10 cellular contexts compared by ENCODE assay signal in the genomic region with DNA sequence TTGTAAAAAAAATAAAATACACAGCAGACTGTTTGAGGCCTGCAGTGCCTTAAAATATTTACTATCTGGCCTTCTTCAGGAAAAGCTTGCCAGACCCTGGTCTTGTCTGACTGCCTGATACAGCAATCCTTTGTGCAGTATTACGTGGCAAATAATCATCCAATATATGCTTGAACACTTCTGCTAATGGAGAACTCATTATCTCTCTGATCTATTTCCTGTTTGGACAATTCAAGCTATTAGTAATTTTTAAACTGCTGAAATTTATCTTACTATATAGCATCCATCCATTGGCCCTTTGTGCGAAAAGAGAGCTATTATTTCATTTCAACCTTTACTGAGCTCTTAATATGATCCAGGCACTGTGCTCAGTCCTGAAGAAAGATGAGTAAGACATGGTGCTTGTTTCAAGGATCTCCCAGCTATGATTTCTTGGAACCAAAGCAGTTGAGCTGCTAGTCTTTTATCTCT. TPM values are rescaled to one million over a fixed set of nuclear protein-coding genes. Genes with fewer than 3 reads are reported as not detected.
DNase-seq lines count a peak whose midpoint lies in the region; ATAC-seq and TF ChIP-seq lines count a peak whose summit lies in the region.
"Had no signal": no experiment of that assay in that cellular context is flagged by ENCODE, and none has a peak within 500 bp of the region (broad histone marks: within the 10 kb centered on the region; RNA-seq: fewer than 3 reads in every experiment).

No MANE protein-coding gene starts in this region.

- H3K79me1 ChIP-seq in mesendoderm (ENCODE audit: low read length) = peaks cover 2% of the 10 kb centered on the region

- H3K9me3 ChIP-seq in HEK293 (ENCODE audit: control insufficient read depth, insufficient read depth, low read depth, low read length) (no peaks in the 10 kb centered on the region), adrenal gland (replicated peaks in 1 of 3) (no peaks in the 10 kb centered on the region), lower lobe of right lung (no peaks in the 10 kb centered on the region)

- H3K4me3 ChIP-seq in AG04449 (ENCODE audit: low read depth, low read length) (peak overlapping the region; percentile 21; the same call in 1 of the 2 replicates), HEK293 (ENCODE audit: low read depth, low read length) (no peak overlapping the region), adrenal gland (no peak overlapping the region), lower lobe of right lung (peak overlapping the region; percentile 8), mesendoderm (ENCODE audit: low read length) (no peak overlapping the region)

- H2AK5ac ChIP-seq in mesendoderm (ENCODE audit: low read length) = no peak overlapping the region

- WGBS in adrenal gland, 4 donors = 67 to 80% (median 74%) methylated on average over 2 of the region's 2 CpGs
- no CpG with 5 or more reads among the region's 2 CpGs for WGBS in mesendoderm (ENCODE audit: extremely low coverage, insufficient coverage, low lambda C conversion rate)

- TF ChIP-seq CTCF in AG04449 (IDR thresholded peaks at IDR 0.05; ENCODE audit: insufficient read depth, low read length, missing control alignments) (no peak), HEK293 (tag by site-specific recombination; IDR thresholded peaks at IDR 0.05) (no peak), adrenal gland (IDR thresholded peaks at IDR 0.05) (no peak), lower lobe of right lung (IDR thresholded peaks at IDR 0.05) (no peak)

- H3K18ac ChIP-seq in mesendoderm (ENCODE audit: low read length) = no peak overlapping the region

- H4K8ac ChIP-seq in mesendoderm (ENCODE audit: low read depth, low read length) = no peak overlapping the region

- no peak overlapping the region for H2BK5ac ChIP-seq in mesendoderm (ENCODE audit: low read length)

- H3K27me3 ChIP-seq in adrenal gland (no peaks in the 10 kb centered on the region), lower lobe of right lung (ENCODE audit: low read depth) (no peaks in the 10 kb centered on the region), mesendoderm (ENCODE audit: insufficient read depth, low read length, poor library complexity) (no peaks in the 10 kb centered on the region)

- no peak for ATAC-seq in lower lobe of right lung
- ATAC-seq in HG02763 (IDR thresholded peaks at IDR 0.05; ENCODE audit: unreplicated experiment) = no peak
- ATAC-seq in GM18520 (IDR thresholded peaks at IDR 0.05; ENCODE audit: unreplicated experiment) = no peak

- H3K4me1 ChIP-seq in HEK293 (ENCODE audit: control insufficient read depth, insufficient read depth, low read length) (peaks cover 16% of the 10 kb centered on the region; the same call in 1 of the 2 replicates), adrenal gland (replicated peaks in 1 of 2) (peaks cover 46 to 61% of the 10 kb centered on the region in 2 donors), lower lobe of right lung (peaks cover 68% of the 10 kb centered on the region), mesendoderm (ENCODE audit: control insufficient read depth, low read depth, low read length) (no peaks in the 10 kb centered on the region)

- no peak overlapping the region for H3K23ac ChIP-seq in mesendoderm (ENCODE audit: low read length)

- no peak overlapping the region for H3K4me2 ChIP-seq in mesendoderm (ENCODE audit: low read length)

- H2BK120ac ChIP-seq in mesendoderm (ENCODE audit: low read depth, low read length) = no peak overlapping the region

- H3K79me2 ChIP-seq in mesendoderm (ENCODE audit: control insufficient read depth, insufficient read depth, low read length) = no peaks in the 10 kb centered on the region

- H3K27ac ChIP-seq in HEK293 (ENCODE audit: extremely low read depth, low read depth, low read length) (0 out of 2 replicates have a peak overlapping the region, but pooled peaks have one; percentile 58), adrenal gland (peak overlapping the region in 4 of 5 donors; percentile 47 to 91 (median 70)), lower lobe of right lung (peak overlapping the region; percentile 76), mesendoderm (ENCODE audit: low read depth, low read length) (no peak overlapping the region)

- H3K9ac ChIP-seq in mesendoderm (ENCODE audit: low read length) = no peak overlapping the region

- intact Hi-C loops in adrenal gland (cut with DNase I) (no loop called here), lower lobe of right lung (cut with DNase I) (no loop called here)

- TF ChIP-seq POLR2A in adrenal gland (IDR thresholded peaks at IDR 0.05) = no peak

- POLR2A ChIA-PET in AG04449 (lab: Yijun Ruan, JAX) (interaction anchor here (1.4 to 2.1 kb wide), 3 partner anchors 9 to 134 kb away, joined by 3 to 18 read pairs (median 13); partner anchors contain the start of genes ATG7 and HRH1), HEK293 (lab: Yijun Ruan, JAX) (interaction anchor here (1.6 to 2.5 kb wide), 2 partner anchors 10 to 15 kb away, joined by 4 to 35 read pairs; partner anchors contain the start of gene ATG7)

- no peak overlapping the region for H3K56ac ChIP-seq in mesendoderm (ENCODE audit: low read length)

- CTCF ChIA-PET in AG04449 (lab: Yijun Ruan, JAX) = interaction anchor here (1.1 to 5.2 kb wide), 10 partner anchors 9 to 227 kb away, joined by 3 to 32 read pairs (median 5); partner anchors contain the start of gene ATG7
- CTCF ChIA-PET in HEK293 (lab: Yijun Ruan, JAX) = interaction anchor here (1.4 kb wide), 1 partner anchor 51 kb away, joined by 3 read pairs; no protein-coding TSS in a partner anchor

- no peak overlapping the region for H2BK15ac ChIP-seq in mesendoderm (replicated peaks; ENCODE audit: low read depth)

- no peak overlapping the region for H3K4ac ChIP-seq in mesendoderm (ENCODE audit: low read depth, low read length)

- DNase-seq in AG04449 (ENCODE audit: low read depth, low spot score) (no peak), adrenal gland (peak in 1 of 7 donors; percentile 3), lower lobe of right lung (no peak), mesendoderm (no peak), NCI-H1092 treated with DMSO at 0.1 percent for 48 hours (lab: John Stamatoyannopoulos, UW) (no peak)
- DNase-seq: activated CD4-positive, alpha-beta T cell treated with anti-CD3 and anti-CD28 coated beads for 4 hours; NCI-H1417 treated with DMSO at 0.1 percent for 48 hours had no signal

- H4K5ac ChIP-seq in mesendoderm (ENCODE audit: low read length) = no peak overlapping the region

- H3K36me3 ChIP-seq in HEK293 (ENCODE audit: control insufficient read depth in 2 of 2, insufficient read depth in 1 of 2, low read length in 2 of 2) (peaks cover 6 to 7% of the 10 kb centered on the region in 2 experiments; a peak in 2 of 3 replicates), adrenal gland (replicated peaks in 1 of 2) (peaks cover 0 to 3% of the 10 kb centered on the region in 2 donors), lower lobe of right lung (peaks cover 6% of the 10 kb centered on the region), mesendoderm (ENCODE audit: control insufficient read depth, insufficient read depth, low read length) (no peaks in the 10 kb centered on the region)

TF ChIP-seq in HEK293, 187 proteins besides CTCF, POLR2A, EP300 and RAD21:
- TF ChIP-seq SCRT1 (tag by site-specific recombination; IDR thresholded peaks at IDR 0.05; ENCODE audit: borderline replicate concordance) = no peak
- no peak for TF ChIP-seq KLF8 (tag by site-specific recombination; IDR thresholded peaks at IDR 0.05)
- TF ChIP-seq ZNF776 (tag by site-specific recombination; IDR thresholded peaks at IDR 0.05; ENCODE audit: borderline replicate concordance) = no peak
TF ChIP-seq in HEK293: peak in this region for 0.

RNA-seq across cellular contexts. Expression of gene ATG7, which starts 15.9 kb away (rescaled TPM):
- total RNA-seq in adrenal gland (100 to 1,000 TPM in 1 of 8 donors, 10 to 100 TPM in 7; 29.5 to 118 (median 46.2) TPM), lower lobe of right lung (61.7 TPM)
- 10 to 100 TPM in 2 of 3 donors, 1 to 10 TPM in 1; 9.1 to 24.2 (median 11.2) TPM for polyA plus RNA-seq in adrenal gland
- 10.9 TPM for polyA plus RNA-seq in mesendoderm (2013, experiment 1 of 2)
- 11.5 TPM for polyA plus RNA-seq in mesendoderm (2013, experiment 2 of 2)

Comparison
In these comparisons a context has a peak if more than half of its experiments do, and no peak if none do; other contexts are left out.
1. H3K4me3 ChIP-seq: peak in AG04449 (single experiment) and lower lobe of right lung (single experiment); none in HEK293 (single experiment), adrenal gland (0 of 4) and mesendoderm (single experiment).